Comparison of ENCODE assay signal across 1 cellular context in genomic region chr7:32318300-32319018, GRCh38.
TF ChIP-seq lines count a peak whose summit lies in the region.

No MANE protein-coding gene starts in this region.

TF ChIP-seq in WTC11, 78 proteins besides CTCF, POLR2A, EP300 and RAD21 (continued from another document):
- no peak for TF ChIP-seq NR2C2 (CRISPR knock-in tag; IDR thresholded peaks at IDR 0.05)
